2 cellular contexts compared by ENCODE assay signal in the genomic region with DNA sequence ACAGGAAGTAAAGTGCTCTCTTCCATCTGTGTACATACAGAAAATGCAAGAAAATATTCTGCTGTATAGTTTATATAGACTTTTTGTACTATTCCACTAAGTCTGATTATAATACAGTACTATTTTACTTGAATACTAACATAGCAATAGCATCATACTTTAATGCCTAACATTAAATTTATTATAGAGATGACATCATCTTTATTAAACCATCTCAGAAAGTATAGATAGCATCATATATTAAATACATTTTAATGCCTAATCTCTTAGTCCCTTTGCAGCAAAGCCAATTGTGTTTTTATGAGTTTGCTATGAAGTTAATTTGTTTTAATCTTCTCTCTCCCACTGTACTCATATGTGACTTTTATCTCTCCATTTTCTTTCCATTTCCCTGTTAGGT.
A peak's percentile ranks its signal among the peaks of the same experiment; 100 is the strongest.
TF ChIP-seq lines count a peak whose summit lies in the region.

No MANE protein-coding gene starts in this region.

TF ChIP-seq in HepG2, 621 proteins besides CTCF, POLR2A, EP300 and RAD21:
- TF ChIP-seq ATF7 (IDR thresholded peaks at IDR 0.05) (peak; percentile 93), ATF7 (CRISPR knock-in tag; IDR thresholded peaks at IDR 0.05) (no peak), BCL6 (CRISPR knock-in tag; IDR thresholded peaks at IDR 0.05) (no peak)

TF ChIP-seq in K562, 482 proteins besides CTCF, POLR2A, EP300 and RAD21:
- no peak for TF ChIP-seq PRPF4 (IDR thresholded peaks at IDR 0.05; ENCODE audit: insufficient read depth, low read depth, low read length, poor library complexity, severe bottlenecking)
- TF ChIP-seq ATF3 (IDR thresholded peaks at IDR 0.05): peak; percentile 22; the same call in 1 of the 2 replicates
- no peak for TF ChIP-seq ATF3 (CRISPR knock-in tag; conservative IDR thresholded peaks at IDR 0.05)
